8 cellular contexts compared by ENCODE assay signal in genomic region chr6:111874030-111874425, GRCh38. TPM values are rescaled to one million over a fixed set of nuclear protein-coding genes. Genes with fewer than 3 reads are reported as not detected.
DNase-seq lines count a peak whose midpoint lies in the region; ATAC-seq and TF ChIP-seq lines count a peak whose summit lies in the region.

No MANE protein-coding gene starts in this region.

- POLR2A ChIA-PET in activated naive CD8-positive, alpha-beta T cell treated with anti-CD3 and anti-CD28 coated beads, Interleukin-2, amount 10 ng/mL, durations not matched to agents 7 days and 5 days (lab: Charles Lee), result interaction anchor here (0.7 to 1.3 kb wide), 11 partner anchors 23 to 615 kb away, joined by 3 to 11 read pairs (median 3); a partner anchor contains a TSS

- H3K36me3 Mint-ChIP-seq in activated naive CD8-positive, alpha-beta T cell treated with anti-CD3 and anti-CD28 coated beads, Interleukin-2, amount 10 ng/mL, durations not matched to agents 7 days and 5 days, result peaks cover 4% of the 10 kb centered on the region

- H3K4me3 Mint-ChIP-seq in activated naive CD8-positive, alpha-beta T cell treated with anti-CD3 and anti-CD28 coated beads, Interleukin-2, amount 10 ng/mL, durations not matched to agents 7 days and 5 days, result peak overlapping the region; percentile 95

- no peaks in the 10 kb centered on the region for H3K9me3 Mint-ChIP-seq in activated naive CD8-positive, alpha-beta T cell treated with anti-CD3 and anti-CD28 coated beads, Interleukin-2, amount 10 ng/mL, durations not matched to agents 7 days and 5 days

- peaks cover 27% of the 10 kb centered on the region for H3K4me1 Mint-ChIP-seq in activated naive CD8-positive, alpha-beta T cell treated with anti-CD3 and anti-CD28 coated beads, Interleukin-2, amount 10 ng/mL, durations not matched to agents 7 days and 5 days

- no peak for ATAC-seq in activated naive CD8-positive, alpha-beta T cell treated with anti-CD3 and anti-CD28 coated beads, Interleukin-2, amount 10 ng/mL, durations not matched to agents 7 days and 5 days (ENCODE audit: low read depth)
- ATAC-seq in HG02678 (IDR thresholded peaks at IDR 0.05; ENCODE audit: unreplicated experiment) (no peak), HG02852 (IDR thresholded peaks at IDR 0.05; ENCODE audit: unreplicated experiment) (no peak)

- in situ Hi-C loops in GM13977 (cut with MboI; ENCODE audit: low pct_unique_long_range_greater_than_20kb, low sequenced_read_pairs, unreplicated experiment), result no loop called here

- peaks cover 2% of the 10 kb centered on the region for H3K27me3 Mint-ChIP-seq in activated naive CD8-positive, alpha-beta T cell treated with anti-CD3 and anti-CD28 coated beads, Interleukin-2, amount 10 ng/mL, durations not matched to agents 7 days and 5 days

- no peak for TF ChIP-seq CTCF in GM13977 (IDR thresholded peaks at IDR 0.05; ENCODE audit: extremely low read depth, insufficient read depth, missing control alignments)

- peak; percentile 34 for DNase-seq in GM13977 (ENCODE audit: low spot score)
- DNase-seq in OCI-M1 (lab: John Stamatoyannopoulos, UW), result peak; percentile 51
- no peak for DNase-seq in activated naive CD8-positive, alpha-beta T cell treated with anti-CD3 and anti-CD28 coated beads, Interleukin-2, amount 10 ng/mL, durations not matched to agents 7 days and 5 days
- peak; percentile 48 for DNase-seq in left kidney (ENCODE audit: low read depth, low spot score)
- peak; percentile 46 to 58 for DNase-seq in stimulated activated CD8-positive, alpha-beta memory T cell treated with anti-CD3 and anti-CD28 coated beads, Interleukin-2, amount 100 ng/mL, for 48 hours (ENCODE audit: low read depth in 2 of 2)
- DNase-seq in AG20443 (ENCODE audit: low spot score), result no peak

- H3K27ac Mint-ChIP-seq in activated naive CD8-positive, alpha-beta T cell treated with anti-CD3 and anti-CD28 coated beads, Interleukin-2, amount 10 ng/mL, durations not matched to agents 7 days and 5 days, result peak overlapping the region; percentile 92

RNA-seq across cellular contexts. Expression of gene FYN, which starts 0.8 kb away (rescaled TPM):
- 100 to 1,000 TPM; 363 to 409 TPM for total RNA-seq in activated naive CD8-positive, alpha-beta T cell treated with anti-CD3 and anti-CD28 coated beads, Interleukin-2, amount 10 ng/mL, durations not matched to agents 7 days and 5 days

Comparison
In these comparisons a context has a peak if more than half of its experiments do, and no peak if none do; other contexts are left out.
1. DNase-seq: peak in GM13977 (single experiment), OCI-M1 (single experiment), left kidney (single experiment) and stimulated activated CD8-positive, alpha-beta memory T cell treated with anti-CD3 and anti-CD28 coated beads, Interleukin-2, amount 100 ng/mL, for 48 hours (2 of 2); none in activated naive CD8-positive, alpha-beta T cell treated with anti-CD3 and anti-CD28 coated beads, Interleukin-2, amount 10 ng/mL, durations not matched to agents 7 days and 5 days (single experiment) and AG20443 (single experiment).